1 cellular context compared by ENCODE assay signal in the genomic region with DNA sequence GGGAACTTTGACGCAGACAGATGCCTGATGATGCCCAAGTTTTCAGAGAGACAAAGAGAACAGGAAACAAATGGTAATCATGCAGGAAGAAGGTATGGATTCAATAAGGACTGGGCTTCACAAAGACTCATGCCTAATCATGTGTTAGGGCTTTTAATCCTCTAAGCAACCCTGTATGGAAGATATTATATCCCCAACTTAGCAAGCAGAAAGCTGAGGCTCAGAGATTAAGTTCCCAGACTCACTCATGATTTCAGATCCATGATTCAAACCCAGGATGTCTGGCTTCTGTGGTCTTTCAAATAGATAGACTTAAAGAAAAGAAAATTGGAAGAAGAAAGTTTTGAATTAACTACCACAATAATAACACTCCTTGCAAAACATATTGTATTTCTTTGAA.
TF ChIP-seq lines count a peak whose summit lies in the region.

No MANE protein-coding gene starts in this region.

TF ChIP-seq in H1, 55 proteins besides CTCF, POLR2A, EP300 and RAD21:
- TF ChIP-seq CHD2 (IDR thresholded peaks at IDR 0.05; ENCODE audit: low read length), result no peak
- TF ChIP-seq TEAD4 (IDR thresholded peaks at IDR 0.05; ENCODE audit: low read depth, low read length), result no peak
- no peak for TF ChIP-seq SP2 (IDR thresholded peaks at IDR 0.05; ENCODE audit: low read length)
- TF ChIP-seq, protein P1, sequence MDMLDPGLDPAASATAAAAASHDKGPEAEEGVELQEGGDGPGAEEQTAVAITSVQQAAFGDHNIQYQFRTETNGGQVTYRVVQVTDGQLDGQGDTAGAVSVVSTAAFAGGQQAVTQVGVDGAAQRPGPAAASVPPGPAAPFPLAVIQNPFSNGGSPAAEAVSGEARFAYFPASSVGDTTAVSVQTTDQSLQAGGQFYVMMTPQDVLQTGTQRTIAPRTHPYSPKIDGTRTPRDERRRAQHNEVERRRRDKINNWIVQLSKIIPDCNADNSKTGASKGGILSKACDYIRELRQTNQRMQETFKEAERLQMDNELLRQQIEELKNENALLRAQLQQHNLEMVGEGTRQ (IDR thresholded peaks at IDR 0.05; ENCODE audit: low read length), result no peak
- TF ChIP-seq SIRT6 (IDR thresholded peaks at IDR 0.05; ENCODE audit: low read length), result no peak
- TF ChIP-seq TAF1 (IDR thresholded peaks at IDR 0.05; ENCODE audit: low read depth, low read length), result no peak
- TF ChIP-seq JUN (IDR thresholded peaks at IDR 0.05; ENCODE audit: low read depth, low read length), result no peak
- no peak for TF ChIP-seq GTF2F1 (IDR thresholded peaks at IDR 0.05; ENCODE audit: borderline replicate concordance, low read depth, low read length)
- TF ChIP-seq, protein P2, sequence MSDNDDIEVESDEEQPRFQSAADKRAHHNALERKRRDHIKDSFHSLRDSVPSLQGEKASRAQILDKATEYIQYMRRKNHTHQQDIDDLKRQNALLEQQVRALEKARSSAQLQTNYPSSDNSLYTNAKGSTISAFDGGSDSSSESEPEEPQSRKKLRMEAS (IDR thresholded peaks at IDR 0.05), result no peak
- TF ChIP-seq TBP (IDR thresholded peaks at IDR 0.05; ENCODE audit: low read depth, low read length), result no peak
- no peak for TF ChIP-seq EZH2 (IDR thresholded peaks at IDR 0.05; ENCODE audit: low read depth, low read length, severe bottlenecking)
- TF ChIP-seq POU5F1 (IDR thresholded peaks at IDR 0.05; ENCODE audit: low read depth, low read length), result no peak
- no peak for TF ChIP-seq POLR2AphosphoS5 (IDR thresholded peaks at IDR 0.05; ENCODE audit: low read depth, low read length)
